ENCODE assay signal across 1 cellular context in genomic region chr11:94997437-94997836, GRCh38.
TF ChIP-seq lines count a peak whose summit lies in the region.

No MANE protein-coding gene starts in this region.

TF ChIP-seq in GM23338, 12 proteins besides CTCF, POLR2A, EP300 and RAD21 (continued from another document):
- no peak for TF ChIP-seq ZNF462 (CRISPR knock-in tag; IDR thresholded peaks at IDR 0.05)
- no peak for TF ChIP-seq ZNF331 (CRISPR knock-in tag; IDR thresholded peaks at IDR 0.05; ENCODE audit: low read depth)
- TF ChIP-seq ETS1 (IDR thresholded peaks at IDR 0.05), result no peak
- no peak for TF ChIP-seq EZH2phosphoT487 (IDR thresholded peaks at IDR 0.05; ENCODE audit: unreplicated experiment)
- TF ChIP-seq NANOG (IDR thresholded peaks at IDR 0.05; ENCODE audit: borderline replicate concordance), result no peak
- no peak for TF ChIP-seq CREB1 (CRISPR knock-in tag; IDR thresholded peaks at IDR 0.05; ENCODE audit: low read depth)
- no peak for TF ChIP-seq STAT1 (IDR thresholded peaks at IDR 0.05; ENCODE audit: unreplicated experiment)
- TF ChIP-seq, protein P1, sequence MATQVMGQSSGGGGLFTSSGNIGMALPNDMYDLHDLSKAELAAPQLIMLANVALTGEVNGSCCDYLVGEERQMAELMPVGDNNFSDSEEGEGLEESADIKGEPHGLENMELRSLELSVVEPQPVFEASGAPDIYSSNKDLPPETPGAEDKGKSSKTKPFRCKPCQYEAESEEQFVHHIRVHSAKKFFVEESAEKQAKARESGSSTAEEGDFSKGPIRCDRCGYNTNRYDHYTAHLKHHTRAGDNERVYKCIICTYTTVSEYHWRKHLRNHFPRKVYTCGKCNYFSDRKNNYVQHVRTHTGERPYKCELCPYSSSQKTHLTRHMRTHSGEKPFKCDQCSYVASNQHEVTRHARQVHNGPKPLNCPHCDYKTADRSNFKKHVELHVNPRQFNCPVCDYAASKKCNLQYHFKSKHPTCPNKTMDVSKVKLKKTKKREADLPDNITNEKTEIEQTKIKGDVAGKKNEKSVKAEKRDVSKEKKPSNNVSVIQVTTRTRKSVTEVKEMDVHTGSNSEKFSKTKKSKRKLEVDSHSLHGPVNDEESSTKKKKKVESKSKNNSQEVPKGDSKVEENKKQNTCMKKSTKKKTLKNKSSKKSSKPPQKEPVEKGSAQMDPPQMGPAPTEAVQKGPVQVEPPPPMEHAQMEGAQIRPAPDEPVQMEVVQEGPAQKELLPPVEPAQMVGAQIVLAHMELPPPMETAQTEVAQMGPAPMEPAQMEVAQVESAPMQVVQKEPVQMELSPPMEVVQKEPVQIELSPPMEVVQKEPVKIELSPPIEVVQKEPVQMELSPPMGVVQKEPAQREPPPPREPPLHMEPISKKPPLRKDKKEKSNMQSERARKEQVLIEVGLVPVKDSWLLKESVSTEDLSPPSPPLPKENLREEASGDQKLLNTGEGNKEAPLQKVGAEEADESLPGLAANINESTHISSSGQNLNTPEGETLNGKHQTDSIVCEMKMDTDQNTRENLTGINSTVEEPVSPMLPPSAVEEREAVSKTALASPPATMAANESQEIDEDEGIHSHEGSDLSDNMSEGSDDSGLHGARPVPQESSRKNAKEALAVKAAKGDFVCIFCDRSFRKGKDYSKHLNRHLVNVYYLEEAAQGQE (IDR thresholded peaks at IDR 0.05; ENCODE audit: unreplicated experiment), result no peak
- no peak for TF ChIP-seq JUNB (IDR thresholded peaks at IDR 0.05; ENCODE audit: unreplicated experiment)
- TF ChIP-seq ZNF114 (CRISPR knock-in tag; IDR thresholded peaks at IDR 0.05), result no peak
- no peak for TF ChIP-seq EZH2 (IDR thresholded peaks at IDR 0.05; ENCODE audit: low read depth, unreplicated experiment)
